ENCODE assay signal across 8 cellular contexts in the genomic region with DNA sequence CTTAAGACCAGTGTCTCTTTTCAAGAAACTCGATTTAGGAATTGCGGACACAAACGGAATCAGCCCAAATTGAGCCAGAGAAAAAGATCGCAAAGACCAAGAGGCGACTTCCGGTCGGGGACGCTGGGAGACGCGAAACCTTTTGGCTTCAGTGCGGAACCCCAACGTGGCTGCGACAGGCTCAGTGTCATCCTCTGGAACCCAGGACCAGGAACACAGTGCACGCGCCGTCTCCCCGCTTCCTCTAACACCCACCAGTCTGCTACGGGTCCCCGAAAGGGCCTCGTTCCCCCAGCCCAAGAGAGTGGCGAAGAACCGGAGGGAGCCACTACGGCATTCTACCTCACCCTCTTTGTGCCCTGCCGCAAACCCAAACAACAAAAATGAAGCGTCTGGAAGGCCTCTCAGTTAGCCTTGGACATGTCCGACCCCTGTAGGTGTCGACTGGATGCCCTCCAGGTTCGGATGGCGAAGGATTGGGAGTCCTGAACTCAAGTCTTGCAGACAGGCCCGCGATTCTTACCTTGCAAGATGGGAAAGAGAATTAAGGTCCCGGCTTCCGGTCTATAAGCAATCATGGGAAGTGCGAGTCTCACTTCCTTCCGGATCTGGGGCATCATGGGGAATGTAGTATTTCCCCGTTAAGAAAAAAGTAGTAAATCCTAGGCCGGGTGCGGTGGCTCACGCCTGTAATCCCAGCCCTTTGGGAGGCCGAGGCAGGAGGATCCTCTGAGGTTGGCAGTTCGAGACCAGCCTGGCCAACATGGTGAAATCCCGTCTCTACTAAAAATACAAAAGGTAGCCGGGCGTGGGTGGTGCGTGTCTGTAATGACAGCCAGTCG.
A peak's percentile ranks its signal among the peaks of the same experiment; 100 is the strongest.
DNase-seq lines count a peak whose midpoint lies in the region; ATAC-seq lines count a peak whose summit lies in the region.

RPL6 (minus strand) TSS at position 542 of the 842 bp plus-strand sequence. CDS start 949 bp downstream, outside the sequence.

- peak; percentile 98 for DNase-seq in ACHN
- DNase-seq in NCI-H345 (lab: John Stamatoyannopoulos, UW) = peak; percentile 92
- peak; percentile 74 for DNase-seq in activated CD4-positive, CD25-positive, alpha-beta regulatory T cell treated with anti-CD3 and anti-CD28 coated beads, Interleukin-2, amount 50 U/mL, for 16 hours (ENCODE audit: low read depth, low spot score)
- peak; percentile 98 for DNase-seq in cerebellar cortex (ENCODE audit: low spot score)
- DNase-seq in islet precursor cell = peak; percentile 95
- peak; percentile 63 for DNase-seq in stimulated activated CD4-positive, alpha-beta T cell treated with anti-CD3 and anti-CD28 coated beads, Interleukin-12 subunit alpha, Interleukin-12 subunit beta, amount 100 ng/mL, for 4 hours

- in situ Hi-C loops in ACHN (cut with HindIII; ENCODE audit: low pct_ligation_motif_present, low pct_unique_long_range_greater_than_20kb, low sequenced_read_pairs) = no loop called here

- ATAC-seq in GM18873 (IDR thresholded peaks at IDR 0.05; ENCODE audit: low FRiP score, unreplicated experiment) (peak; percentile 58), HG03175 (IDR thresholded peaks at IDR 0.05; ENCODE audit: unreplicated experiment) (peak; percentile 80)

Comparison
In these comparisons a context has a peak if more than half of its experiments do, and no peak if none do; other contexts are left out.
1. Peak in every context shown above with its lines: DNase-seq and ATAC-seq.